8 cellular contexts compared by ENCODE assay signal in the genomic region with DNA sequence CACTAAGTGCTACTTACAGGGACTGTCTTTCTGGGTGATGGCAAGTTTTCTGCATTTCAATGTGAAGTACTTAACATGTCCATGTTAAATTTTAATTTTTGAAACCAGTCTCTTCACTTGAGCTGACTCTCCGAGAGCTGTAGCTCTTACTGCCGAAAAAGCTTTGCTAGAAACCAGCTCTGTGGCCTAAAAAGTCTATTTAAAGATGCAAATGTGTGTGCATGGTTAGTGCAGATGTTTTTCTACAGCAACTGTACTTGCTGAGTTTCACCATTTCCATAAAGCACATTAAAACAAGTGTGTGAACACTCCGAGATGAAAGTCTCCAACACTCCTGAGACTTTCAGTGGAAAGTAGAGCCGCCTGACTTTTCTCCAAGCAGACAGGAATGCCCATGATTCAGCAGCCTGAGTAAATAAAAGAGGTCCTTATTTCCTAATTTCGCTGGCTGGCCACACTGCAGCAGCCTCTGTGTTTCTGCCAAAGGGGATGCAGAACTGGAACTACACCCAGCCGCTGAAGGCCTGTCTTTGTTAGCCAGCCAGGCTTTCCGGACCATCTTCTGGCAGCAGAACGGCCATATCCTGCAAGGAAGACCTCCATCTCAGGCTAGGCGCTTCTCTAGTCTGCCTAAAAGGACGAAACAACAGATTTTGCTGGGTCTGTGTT.
DNase-seq lines count a peak whose midpoint lies in the region; ATAC-seq and TF ChIP-seq lines count a peak whose summit lies in the region.

No MANE protein-coding gene starts in this region.

- ATAC-seq in GM21619 (IDR thresholded peaks at IDR 0.05; ENCODE audit: unreplicated experiment): no peak

- DNase-seq in AG08395 (ENCODE audit: low spot score) (peak; percentile 88), NCI-H2227 treated with DMSO at 0.1 percent for 48 hours (lab: John Stamatoyannopoulos, UW) (no peak), DMS53 treated with DMSO at 0.1 percent for 48 hours (lab: John Stamatoyannopoulos, UW; ENCODE audit: unreplicated experiment) (no peak), NCI-H510A treated with DMSO at 0.1 percent for 48 hours (lab: John Stamatoyannopoulos, UW) (no peak)

- no peak for TF ChIP-seq CTCF in Loucy (conservative IDR thresholded peaks at IDR 0.05; ENCODE audit: low read length)

- peaks cover 24% of the 10 kb centered on the region for H3K79me2 ChIP-seq in Loucy (ENCODE audit: insufficient read depth, low read length)

- H3K36me3 ChIP-seq in Loucy (ENCODE audit: insufficient read depth, low read length): peaks cover 17% of the 10 kb centered on the region; the same call in 1 of the 2 replicates
- H3K36me3 ChIP-seq in duodenal mucosa (ENCODE audit: control insufficient read depth in 1 of 2, insufficient read depth in 2 of 2, low read length in 2 of 2): no peaks in the 10 kb centered on the region
- peaks cover 7% of the 10 kb centered on the region for H3K36me3 ChIP-seq in muscle layer of colon (ENCODE audit: insufficient read depth, low read length)

- no peak overlapping the region for H2AFZ ChIP-seq in Loucy (ENCODE audit: low read length)

- H3K27ac ChIP-seq in duodenal mucosa (ENCODE audit: low read depth, low read length): peak overlapping the region; percentile 1
- H3K27ac ChIP-seq in muscle layer of colon (ENCODE audit: low read depth, low read length): peak overlapping the region; percentile 28

- H3K27me3 ChIP-seq in Loucy (ENCODE audit: insufficient read depth, low read length, poor library complexity, severe bottlenecking): no peaks in the 10 kb centered on the region
- H3K27me3 ChIP-seq in duodenal mucosa (ENCODE audit: control insufficient read depth in 1 of 2, insufficient read depth in 2 of 2, low read length in 2 of 2): peaks cover 0 to 5% of the 10 kb centered on the region in 2 donors
- no peaks in the 10 kb centered on the region for H3K27me3 ChIP-seq in muscle layer of colon (ENCODE audit: control insufficient read depth in 1 of 2, insufficient read depth in 2 of 2, low read length in 2 of 2)

- H3K4me3 ChIP-seq in Loucy (ENCODE audit: low read length, poor library complexity, severe bottlenecking) (no peak overlapping the region), duodenal mucosa (ENCODE audit: low read depth in 1 of 2, low read length in 2 of 2) (no peak overlapping the region), muscle layer of colon (ENCODE audit: low read depth in 1 of 2, low read length in 2 of 2) (peak overlapping the region in 1 of 2 donors; percentile 21)

- H3K4me1 ChIP-seq in Loucy (ENCODE audit: insufficient read depth, low read length, poor library complexity, severe bottlenecking): peaks cover 87% of the 10 kb centered on the region
- peaks cover 0 to 6% of the 10 kb centered on the region in 2 donors for H3K4me1 ChIP-seq in duodenal mucosa (ENCODE audit: control insufficient read depth in 1 of 2, insufficient read depth in 2 of 2, low read length in 2 of 2)
- peaks cover 13% of the 10 kb centered on the region for H3K4me1 ChIP-seq in muscle layer of colon (ENCODE audit: insufficient read depth, low read length)

- no peak overlapping the region for H3K4me2 ChIP-seq in Loucy (ENCODE audit: low read depth, low read length, poor library complexity, severe bottlenecking)

- no peaks in the 10 kb centered on the region for H4K20me1 ChIP-seq in Loucy (ENCODE audit: insufficient read depth, low read length, poor library complexity, severe bottlenecking)

- H3K9ac ChIP-seq in Loucy (ENCODE audit: low read depth, low read length, poor library complexity, severe bottlenecking) (peak overlapping the region; percentile 68), duodenal mucosa (ENCODE audit: low read depth in 1 of 2, low read length in 2 of 2) (no peak overlapping the region), muscle layer of colon (ENCODE audit: low read length) (no peak overlapping the region)

- H3K9me2 ChIP-seq in Loucy (replicated peaks; ENCODE audit: low read depth, low read length): no peaks in the 10 kb centered on the region

- H3K9me3 ChIP-seq in Loucy (ENCODE audit: insufficient read depth, low read depth, low read length): no peaks in the 10 kb centered on the region
- H3K9me3 ChIP-seq in duodenal mucosa (ENCODE audit: control insufficient read depth in 1 of 2, low read length in 2 of 2): no peaks in the 10 kb centered on the region
- no peaks in the 10 kb centered on the region for H3K9me3 ChIP-seq in muscle layer of colon (ENCODE audit: low read length)

- no peaks in the 10 kb centered on the region for H3F3A ChIP-seq in Loucy (ENCODE audit: low read depth)
